2 cellular contexts compared by ENCODE assay signal in the genomic region with DNA sequence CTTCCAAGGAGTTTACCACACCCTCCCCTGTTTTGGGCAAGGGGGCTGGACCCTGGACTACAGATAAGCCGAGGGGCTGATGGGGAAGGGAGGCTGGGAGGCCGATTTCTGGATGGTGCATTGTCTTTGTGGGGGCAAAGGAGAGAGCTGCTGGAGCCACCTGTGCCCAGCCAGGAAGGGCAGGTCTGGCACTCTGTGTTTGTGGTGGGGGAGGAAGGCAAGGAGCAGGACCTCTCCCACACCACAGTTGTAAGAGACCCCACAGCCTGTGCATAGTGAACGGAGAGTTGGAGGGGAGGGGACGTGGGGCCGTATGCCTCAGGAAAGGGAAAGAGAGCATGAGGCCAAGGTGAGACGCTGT.
TF ChIP-seq lines count a peak whose summit lies in the region.

No MANE protein-coding gene starts in this region.

TF ChIP-seq in A549, 52 proteins besides CTCF, POLR2A, EP300 and RAD21:
- TF ChIP-seq PHF8 (IDR thresholded peaks at IDR 0.05; ENCODE audit: borderline replicate concordance, low read depth) (no peak), NFE2L2 (conservative IDR thresholded peaks at IDR 0.05; ENCODE audit: low read length) (0 out of 2 replicates have a peak, but pooled peaks have one; percentile 2), ZSCAN20 (CRISPR knock-in tag; IDR thresholded peaks at IDR 0.05) (no peak)
- TF ChIP-seq, protein P1, sequence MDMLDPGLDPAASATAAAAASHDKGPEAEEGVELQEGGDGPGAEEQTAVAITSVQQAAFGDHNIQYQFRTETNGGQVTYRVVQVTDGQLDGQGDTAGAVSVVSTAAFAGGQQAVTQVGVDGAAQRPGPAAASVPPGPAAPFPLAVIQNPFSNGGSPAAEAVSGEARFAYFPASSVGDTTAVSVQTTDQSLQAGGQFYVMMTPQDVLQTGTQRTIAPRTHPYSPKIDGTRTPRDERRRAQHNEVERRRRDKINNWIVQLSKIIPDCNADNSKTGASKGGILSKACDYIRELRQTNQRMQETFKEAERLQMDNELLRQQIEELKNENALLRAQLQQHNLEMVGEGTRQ (IDR thresholded peaks at IDR 0.05): no peak

TF ChIP-seq in neural cell, 6 proteins besides CTCF, POLR2A, EP300 and RAD21:
- no peak for TF ChIP-seq MXI1 (conservative IDR thresholded peaks at IDR 0.05; ENCODE audit: poor library complexity, severe bottlenecking)
- no peak for TF ChIP-seq SMC3 (conservative IDR thresholded peaks at IDR 0.05; ENCODE audit: poor library complexity)
- TF ChIP-seq REST (IDR thresholded peaks at IDR 0.05; ENCODE audit: borderline replicate concordance): no peak
- TF ChIP-seq EZH2 (IDR thresholded peaks at IDR 0.05; ENCODE audit: borderline replicate concordance, insufficient read depth, low read length, poor library complexity, severe bottlenecking): no peak
- no peak for TF ChIP-seq POLR2AphosphoS5 (IDR thresholded peaks at IDR 0.05)
- no peak for TF ChIP-seq TAF1 (IDR thresholded peaks at IDR 0.05; ENCODE audit: low read depth)
TF ChIP-seq in neural cell: peak in this region for 0.
